8 cellular contexts compared by ENCODE assay signal in genomic region chr15:90184786-90185704, GRCh38. TPM values are rescaled to one million over a fixed set of nuclear protein-coding genes. Genes with fewer than 3 reads are reported as not detected.
DNase-seq lines count a peak whose midpoint lies in the region; ATAC-seq and TF ChIP-seq lines count a peak whose summit lies in the region.

No MANE protein-coding gene starts in this region.

- CTCF ChIA-PET in Calu3 (lab: Charles Lee): interaction anchor here (1.0 to 1.3 kb wide), 3 partner anchors 19 to 36 kb away, joined by 4 read pairs; no protein-coding TSS in a partner anchor
- CTCF ChIA-PET in PC-9 (lab: Charles Lee): interaction anchor here (0.6 kb wide), 2 partner anchors 39 to 159 kb away, joined by 4 to 6 read pairs; no protein-coding TSS in a partner anchor

- H3K27ac ChIP-seq in PC-9: peak overlapping the region; percentile 85
- H3K27ac ChIP-seq in upper lobe of left lung: peak overlapping the region; percentile 84 to 99 (median 94)

- TF ChIP-seq CTCF in Calu3 (IDR thresholded peaks at IDR 0.05; ENCODE audit: unreplicated experiment) (no peak), PC-9 (conservative IDR thresholded peaks at IDR 0.05) (no peak), fibroblast of villous mesenchyme (IDR thresholded peaks at IDR 0.05; ENCODE audit: insufficient read depth, low read depth, low read length) (no peak), nephron progenitor cell (IDR thresholded peaks at IDR 0.05) (no peak), upper lobe of left lung (IDR thresholded peaks at IDR 0.05) (no peak)

- no peaks in the 10 kb centered on the region for H3K9me2 ChIP-seq in PC-9 (ENCODE audit: insufficient read depth)

- H3K27ac Mint-ChIP-seq in Calu3 (ENCODE audit: unreplicated experiment): peak overlapping the region; percentile 88
- peak overlapping the region; percentile 60 for H3K27ac Mint-ChIP-seq in activated T-helper 17 cell treated with anti-CD3 and anti-CD28 coated beads, Interleukin-2, amount 50 U/mL, for 72 hours
- peak overlapping the region; percentile 62 for H3K27ac Mint-ChIP-seq in nephron progenitor cell

- peak; percentile 76 for DNase-seq in Calu3
- peak; percentile 57 to 72 for DNase-seq in PC-9
- DNase-seq in fibroblast of villous mesenchyme (ENCODE audit: low read depth): peak; percentile 56
- peak; percentile 84 for DNase-seq in nephron progenitor cell
- DNase-seq in upper lobe of left lung: peak; percentile 79 to 95

- peak overlapping the region; percentile 75 for H3K4me3 Mint-ChIP-seq in Calu3 (ENCODE audit: low read depth, unreplicated experiment)
- H3K4me3 Mint-ChIP-seq in activated T-helper 17 cell treated with anti-CD3 and anti-CD28 coated beads, Interleukin-2, amount 50 U/mL, for 72 hours: peak overlapping the region; percentile 86
- H3K4me3 Mint-ChIP-seq in nephron progenitor cell: peak overlapping the region; percentile 82

- no peaks in the 10 kb centered on the region for H3K27me3 ChIP-seq in PC-9 (ENCODE audit: insufficient read depth, low read depth)
- no peaks in the 10 kb centered on the region for H3K27me3 ChIP-seq in upper lobe of left lung

- peak overlapping the region; percentile 61 for H2AFZ ChIP-seq in PC-9

- peaks cover 28% of the 10 kb centered on the region for H3K79me2 ChIP-seq in PC-9 (ENCODE audit: low read depth)

- H3K36me3 Mint-ChIP-seq in Calu3 (ENCODE audit: insufficient read depth, unreplicated experiment) (peaks cover 18% of the 10 kb centered on the region), nephron progenitor cell (ENCODE audit: low read depth) (no peaks in the 10 kb centered on the region)
- peaks cover 6% of the 10 kb centered on the region for H3K36me3 Mint-ChIP-seq in activated T-helper 17 cell treated with anti-CD3 and anti-CD28 coated beads, Interleukin-2, amount 50 U/mL, for 72 hours (ENCODE audit: low read depth)

- H3K4me3 ChIP-seq in PC-9: peak overlapping the region; percentile 71
- peak overlapping the region; percentile 72 for H3K4me3 ChIP-seq in fibroblast of villous mesenchyme (ENCODE audit: low read depth, low read length)
- H3K4me3 ChIP-seq in upper lobe of left lung: peak overlapping the region; percentile 57 to 90 (median 74)

- H3K4me1 ChIP-seq in PC-9 (replicated peaks; ENCODE audit: insufficient read depth): peaks cover 34% of the 10 kb centered on the region
- peaks cover 22 to 58% (median 35%) of the 10 kb centered on the region in 4 donors for H3K4me1 ChIP-seq in upper lobe of left lung

- 8 to 14% methylated on average over 13 to 32 of the region's 67 CpGs for WGBS in upper lobe of left lung, 2 donors

- H3F3A ChIP-seq in PC-9 (ENCODE audit: insufficient read depth, low read depth): peaks cover 27% of the 10 kb centered on the region

- H3K9me3 ChIP-seq in PC-9 (ENCODE audit: insufficient read depth, low read depth) (no peaks in the 10 kb centered on the region), upper lobe of left lung (no peaks in the 10 kb centered on the region)

- H3K4me2 ChIP-seq in PC-9: peak overlapping the region; percentile 82

- H3K9me3 Mint-ChIP-seq in Calu3 (ENCODE audit: low read depth, unreplicated experiment): no peaks in the 10 kb centered on the region
- H3K9me3 Mint-ChIP-seq in activated T-helper 17 cell treated with anti-CD3 and anti-CD28 coated beads, Interleukin-2, amount 50 U/mL, for 72 hours: no peaks in the 10 kb centered on the region
- no peaks in the 10 kb centered on the region for H3K9me3 Mint-ChIP-seq in nephron progenitor cell

- no peak for TF ChIP-seq EP300 in upper lobe of left lung (IDR thresholded peaks at IDR 0.05)

- intact Hi-C loops in Calu3 (cut with micrococcal nuclease; ENCODE audit: unreplicated experiment) (loop anchor here (2.0 kb wide), 2 partner anchors 24 to 28 kb away; no protein-coding TSS in a partner anchor), PC-9 (cut with micrococcal nuclease; ENCODE audit: unreplicated experiment) (loop anchor here (1.0 kb wide), 3 partner anchors 20 to 26 kb away; no protein-coding TSS in a partner anchor)

- BruUV-seq in Calu3 (replicated peaks; lab: Mats Ljungman, UMichigan) (TSS peak; percentile 75), PC-9 (replicated peaks; lab: Mats Ljungman, UMichigan) (no TSS peak)

- H4K20me1 ChIP-seq in PC-9 (ENCODE audit: insufficient read depth): no peaks in the 10 kb centered on the region; the same call in 1 of the 2 replicates

- ATAC-seq in GM19455 (IDR thresholded peaks at IDR 0.05; ENCODE audit: unreplicated experiment) (peak; percentile 77), HG03571 (IDR thresholded peaks at IDR 0.05; ENCODE audit: unreplicated experiment) (peak; percentile 64), upper lobe of left lung (ENCODE audit: low FRiP score in 2 of 2) (peak; percentile 84 to 88)
- peak; percentile 79 for ATAC-seq in activated T-helper 17 cell treated with anti-CD3 and anti-CD28 coated beads, Interleukin-2, amount 50 U/mL, for 72 hours (replicated peaks)

- H3K36me3 ChIP-seq in PC-9 (ENCODE audit: low read depth) (no peaks in the 10 kb centered on the region), upper lobe of left lung (peaks cover 0 to 3% (median 0%) of the 10 kb centered on the region in 4 donors)

- TF ChIP-seq POLR2A in upper lobe of left lung (IDR thresholded peaks at IDR 0.05): peak in 2 of 4 donors; percentile 21 to 74

- peaks cover 26% of the 10 kb centered on the region for H3K4me1 Mint-ChIP-seq in Calu3 (ENCODE audit: low read depth, unreplicated experiment)
- H3K4me1 Mint-ChIP-seq in activated T-helper 17 cell treated with anti-CD3 and anti-CD28 coated beads, Interleukin-2, amount 50 U/mL, for 72 hours: peaks cover 12% of the 10 kb centered on the region
- H3K4me1 Mint-ChIP-seq in nephron progenitor cell: peaks cover 57% of the 10 kb centered on the region

- H3K27me3 Mint-ChIP-seq in Calu3 (ENCODE audit: unreplicated experiment): no peaks in the 10 kb centered on the region
- H3K27me3 Mint-ChIP-seq in activated T-helper 17 cell treated with anti-CD3 and anti-CD28 coated beads, Interleukin-2, amount 50 U/mL, for 72 hours: no peaks in the 10 kb centered on the region
- peaks cover 3% of the 10 kb centered on the region for H3K27me3 Mint-ChIP-seq in nephron progenitor cell (ENCODE audit: low read depth, poor library complexity)

- POLR2A ChIA-PET in PC-9 (lab: Charles Lee; ENCODE audit: unreplicated experiment): interaction anchor here (1.0 kb wide), 1 partner anchor 24 kb away, joined by 11 read pairs; no protein-coding TSS in a partner anchor

RNA-seq across cellular contexts. Expression of gene SEMA4B, which starts 16.1 kb away (rescaled TPM):
- total RNA-seq in Calu3 (2022) (67.3 and 73.0 TPM in 2 replicates), PC-9 (2021) (63.6 and 70.7 TPM in 2 replicates), fibroblast of villous mesenchyme (16.4 and 21.6 TPM in 2 replicates), upper lobe of left lung (10 to 100 TPM; 47.6 to 81.3 (median 55.9) TPM)
- total RNA-seq in activated T-helper 17 cell treated with anti-CD3 and anti-CD28 coated beads, Interleukin-2, amount 50 U/mL, for 72 hours: 10 to 100 TPM; 17.3 to 49.1 TPM

RNA-seq across cellular contexts. Expression of gene CIB1, which starts 48.7 kb away (rescaled TPM):
- total RNA-seq in Calu3 (2022) (82.8 and 86.7 TPM in 2 replicates), PC-9 (2021) (113 and 127 TPM in 2 replicates), fibroblast of villous mesenchyme (19.0 and 31.2 TPM in 2 replicates), upper lobe of left lung (10 to 100 TPM; 40.9 to 89.6 (median 75.5) TPM)
- 100 to 1,000 TPM; 128 to 163 TPM for total RNA-seq in activated T-helper 17 cell treated with anti-CD3 and anti-CD28 coated beads, Interleukin-2, amount 50 U/mL, for 72 hours

RNA-seq across cellular contexts. Expression of gene GDPGP1, which starts 49.0 kb away (rescaled TPM):
- 17.5 and 20.3 TPM in 2 replicates for total RNA-seq in Calu3 (2022)
- 7.5 and 7.6 TPM in 2 replicates for total RNA-seq in PC-9 (2021)
- total RNA-seq in activated T-helper 17 cell treated with anti-CD3 and anti-CD28 coated beads, Interleukin-2, amount 50 U/mL, for 72 hours: 1 to 10 TPM; 8.2 to 9.4 TPM
- total RNA-seq in fibroblast of villous mesenchyme: 5.2 and 5.6 TPM in 2 replicates
- total RNA-seq in upper lobe of left lung: 10 to 100 TPM in 3 of 6 donors, 1 to 10 TPM in 3; 7.2 to 27.2 (median 10.3) TPM

Comparison
In these comparisons a context has a peak if more than half of its experiments do, and no peak if none do; other contexts are left out.
1. Peak in every context shown above with its lines: DNase-seq, ATAC-seq, H3K4me3 ChIP-seq and H3K27ac ChIP-seq.